ENCODE assay signal across 3 cellular contexts in the genomic region with DNA sequence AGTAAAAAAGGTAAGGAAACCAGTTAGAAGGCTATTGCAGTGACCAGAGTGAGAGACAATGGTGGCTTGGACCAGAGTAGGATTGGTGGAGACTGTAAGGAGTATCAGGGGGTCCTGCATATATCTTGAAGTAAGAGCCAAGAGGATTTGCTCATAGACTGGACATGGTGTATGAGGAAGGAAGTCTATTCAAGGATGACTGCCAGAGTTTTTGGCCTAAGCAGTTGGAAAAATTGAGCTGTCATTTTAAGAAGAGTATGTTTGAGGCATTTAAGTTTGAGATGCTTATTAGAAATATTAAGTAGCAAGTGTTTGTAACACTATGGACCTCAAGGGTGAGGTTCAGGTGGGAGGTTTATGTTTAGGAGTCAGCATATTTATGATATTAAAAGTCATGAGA.
TF ChIP-seq lines count a peak whose summit lies in the region.

No MANE protein-coding gene starts in this region.

TF ChIP-seq in SK-N-SH, 30 proteins besides CTCF, POLR2A, EP300 and RAD21 (continued from another document):
- TF ChIP-seq, protein P1, sequence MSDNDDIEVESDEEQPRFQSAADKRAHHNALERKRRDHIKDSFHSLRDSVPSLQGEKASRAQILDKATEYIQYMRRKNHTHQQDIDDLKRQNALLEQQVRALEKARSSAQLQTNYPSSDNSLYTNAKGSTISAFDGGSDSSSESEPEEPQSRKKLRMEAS (IDR thresholded peaks at IDR 0.05; ENCODE audit: low read depth), result no peak
- TF ChIP-seq MEF2A (IDR thresholded peaks at IDR 0.05; ENCODE audit: borderline replicate concordance, low read depth) (no peak), RXRA (IDR thresholded peaks at IDR 0.05; ENCODE audit: borderline replicate concordance, low read depth) (no peak), TCF12 (IDR thresholded peaks at IDR 0.05) (no peak), CHD2 (IDR thresholded peaks at IDR 0.05; ENCODE audit: low read length, partially characterized antibody) (no peak)
TF ChIP-seq in SK-N-SH: peak in this region for 0.

TF ChIP-seq in SK-N-SH treated with all-trans-retinoic acid at 6 μM for 48 hours, 23 proteins besides CTCF, POLR2A, EP300 and RAD21 (continued from another document):
- TF ChIP-seq, protein P2, sequence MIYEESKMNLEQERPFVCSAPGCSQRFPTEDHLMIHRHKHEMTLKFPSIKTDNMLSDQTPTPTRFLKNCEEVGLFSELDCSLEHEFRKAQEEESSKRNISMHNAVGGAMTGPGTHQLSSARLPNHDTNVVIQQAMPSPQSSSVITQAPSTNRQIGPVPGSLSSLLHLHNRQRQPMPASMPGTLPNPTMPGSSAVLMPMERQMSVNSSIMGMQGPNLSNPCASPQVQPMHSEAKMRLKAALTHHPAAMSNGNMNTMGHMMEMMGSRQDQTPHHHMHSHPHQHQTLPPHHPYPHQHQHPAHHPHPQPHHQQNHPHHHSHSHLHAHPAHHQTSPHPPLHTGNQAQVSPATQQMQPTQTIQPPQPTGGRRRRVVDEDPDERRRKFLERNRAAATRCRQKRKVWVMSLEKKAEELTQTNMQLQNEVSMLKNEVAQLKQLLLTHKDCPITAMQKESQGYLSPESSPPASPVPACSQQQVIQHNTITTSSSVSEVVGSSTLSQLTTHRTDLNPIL (CRISPR knock-in tag; IDR thresholded peaks at IDR 0.05; ENCODE audit: low read depth), result no peak
- TF ChIP-seq ZFP30 (CRISPR knock-in tag; IDR thresholded peaks at IDR 0.05), result no peak

TF ChIP-seq in GM12878, 131 proteins besides CTCF, POLR2A, EP300 and RAD21 (continued from another document):
- TF ChIP-seq, protein P3, sequence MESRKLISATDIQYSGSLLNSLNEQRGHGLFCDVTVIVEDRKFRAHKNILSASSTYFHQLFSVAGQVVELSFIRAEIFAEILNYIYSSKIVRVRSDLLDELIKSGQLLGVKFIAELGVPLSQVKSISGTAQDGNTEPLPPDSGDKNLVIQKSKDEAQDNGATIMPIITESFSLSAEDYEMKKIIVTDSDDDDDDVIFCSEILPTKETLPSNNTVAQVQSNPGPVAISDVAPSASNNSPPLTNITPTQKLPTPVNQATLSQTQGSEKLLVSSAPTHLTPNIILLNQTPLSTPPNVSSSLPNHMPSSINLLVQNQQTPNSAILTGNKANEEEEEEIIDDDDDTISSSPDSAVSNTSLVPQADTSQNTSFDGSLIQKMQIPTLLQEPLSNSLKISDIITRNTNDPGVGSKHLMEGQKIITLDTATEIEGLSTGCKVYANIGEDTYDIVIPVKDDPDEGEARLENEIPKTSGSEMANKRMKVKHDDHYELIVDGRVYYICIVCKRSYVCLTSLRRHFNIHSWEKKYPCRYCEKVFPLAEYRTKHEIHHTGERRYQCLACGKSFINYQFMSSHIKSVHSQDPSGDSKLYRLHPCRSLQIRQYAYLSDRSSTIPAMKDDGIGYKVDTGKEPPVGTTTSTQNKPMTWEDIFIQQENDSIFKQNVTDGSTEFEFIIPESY (IDR thresholded peaks at IDR 0.05), result no peak
- TF ChIP-seq RBBP5 (conservative IDR thresholded peaks at IDR 0.05) (no peak), POLR2AphosphoS2 (IDR thresholded peaks at IDR 0.05; ENCODE audit: low read depth, low read length) (no peak), MYC (IDR thresholded peaks at IDR 0.05; ENCODE audit: insufficient read depth, insufficient read length, insufficient replicate concordance, low read length, severe bottlenecking) (no peak), HCFC1 (IDR thresholded peaks at IDR 0.05; ENCODE audit: low read length) (no peak), PML (IDR thresholded peaks at IDR 0.05; ENCODE audit: low read length) (no peak), IKZF2 (IDR thresholded peaks at IDR 0.05) (no peak)
- TF ChIP-seq, protein P4, sequence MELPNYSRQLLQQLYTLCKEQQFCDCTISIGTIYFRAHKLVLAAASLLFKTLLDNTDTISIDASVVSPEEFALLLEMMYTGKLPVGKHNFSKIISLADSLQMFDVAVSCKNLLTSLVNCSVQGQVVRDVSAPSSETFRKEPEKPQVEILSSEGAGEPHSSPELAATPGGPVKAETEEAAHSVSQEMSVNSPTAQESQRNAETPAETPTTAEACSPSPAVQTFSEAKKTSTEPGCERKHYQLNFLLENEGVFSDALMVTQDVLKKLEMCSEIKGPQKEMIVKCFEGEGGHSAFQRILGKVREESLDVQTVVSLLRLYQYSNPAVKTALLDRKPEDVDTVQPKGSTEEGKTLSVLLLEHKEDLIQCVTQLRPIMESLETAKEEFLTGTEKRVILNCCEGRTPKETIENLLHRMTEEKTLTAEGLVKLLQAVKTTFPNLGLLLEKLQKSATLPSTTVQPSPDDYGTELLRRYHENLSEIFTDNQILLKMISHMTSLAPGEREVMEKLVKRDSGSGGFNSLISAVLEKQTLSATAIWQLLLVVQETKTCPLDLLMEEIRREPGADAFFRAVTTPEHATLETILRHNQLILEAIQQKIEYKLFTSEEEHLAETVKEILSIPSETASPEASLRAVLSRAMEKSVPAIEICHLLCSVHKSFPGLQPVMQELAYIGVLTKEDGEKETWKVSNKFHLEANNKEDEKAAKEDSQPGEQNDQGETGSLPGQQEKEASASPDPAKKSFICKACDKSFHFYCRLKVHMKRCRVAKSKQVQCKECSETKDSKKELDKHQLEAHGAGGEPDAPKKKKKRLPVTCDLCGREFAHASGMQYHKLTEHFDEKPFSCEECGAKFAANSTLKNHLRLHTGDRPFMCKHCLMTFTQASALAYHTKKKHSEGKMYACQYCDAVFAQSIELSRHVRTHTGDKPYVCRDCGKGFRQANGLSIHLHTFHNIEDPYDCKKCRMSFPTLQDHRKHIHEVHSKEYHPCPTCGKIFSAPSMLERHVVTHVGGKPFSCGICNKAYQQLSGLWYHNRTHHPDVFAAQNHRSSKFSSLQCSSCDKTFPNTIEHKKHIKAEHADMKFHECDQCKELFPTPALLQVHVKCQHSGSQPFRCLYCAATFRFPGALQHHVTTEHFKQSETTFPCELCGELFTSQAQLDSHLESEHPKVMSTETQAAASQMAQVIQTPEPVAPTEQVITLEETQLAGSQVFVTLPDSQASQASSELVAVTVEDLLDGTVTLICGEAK (IDR thresholded peaks at IDR 0.05; ENCODE audit: borderline replicate concordance), result no peak
- TF ChIP-seq, protein P5, sequence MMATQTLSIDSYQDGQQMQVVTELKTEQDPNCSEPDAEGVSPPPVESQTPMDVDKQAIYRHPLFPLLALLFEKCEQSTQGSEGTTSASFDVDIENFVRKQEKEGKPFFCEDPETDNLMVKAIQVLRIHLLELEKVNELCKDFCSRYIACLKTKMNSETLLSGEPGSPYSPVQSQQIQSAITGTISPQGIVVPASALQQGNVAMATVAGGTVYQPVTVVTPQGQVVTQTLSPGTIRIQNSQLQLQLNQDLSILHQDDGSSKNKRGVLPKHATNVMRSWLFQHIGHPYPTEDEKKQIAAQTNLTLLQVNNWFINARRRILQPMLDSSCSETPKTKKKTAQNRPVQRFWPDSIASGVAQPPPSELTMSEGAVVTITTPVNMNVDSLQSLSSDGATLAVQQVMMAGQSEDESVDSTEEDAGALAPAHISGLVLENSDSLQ (IDR thresholded peaks at IDR 0.05), result no peak
- TF ChIP-seq, protein P6, sequence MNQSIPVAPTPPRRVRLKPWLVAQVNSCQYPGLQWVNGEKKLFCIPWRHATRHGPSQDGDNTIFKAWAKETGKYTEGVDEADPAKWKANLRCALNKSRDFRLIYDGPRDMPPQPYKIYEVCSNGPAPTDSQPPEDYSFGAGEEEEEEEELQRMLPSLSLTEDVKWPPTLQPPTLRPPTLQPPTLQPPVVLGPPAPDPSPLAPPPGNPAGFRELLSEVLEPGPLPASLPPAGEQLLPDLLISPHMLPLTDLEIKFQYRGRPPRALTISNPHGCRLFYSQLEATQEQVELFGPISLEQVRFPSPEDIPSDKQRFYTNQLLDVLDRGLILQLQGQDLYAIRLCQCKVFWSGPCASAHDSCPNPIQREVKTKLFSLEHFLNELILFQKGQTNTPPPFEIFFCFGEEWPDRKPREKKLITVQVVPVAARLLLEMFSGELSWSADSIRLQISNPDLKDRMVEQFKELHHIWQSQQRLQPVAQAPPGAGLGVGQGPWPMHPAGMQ (IDR thresholded peaks at IDR 0.05; ENCODE audit: borderline replicate concordance), result no peak
- TF ChIP-seq, protein P7, sequence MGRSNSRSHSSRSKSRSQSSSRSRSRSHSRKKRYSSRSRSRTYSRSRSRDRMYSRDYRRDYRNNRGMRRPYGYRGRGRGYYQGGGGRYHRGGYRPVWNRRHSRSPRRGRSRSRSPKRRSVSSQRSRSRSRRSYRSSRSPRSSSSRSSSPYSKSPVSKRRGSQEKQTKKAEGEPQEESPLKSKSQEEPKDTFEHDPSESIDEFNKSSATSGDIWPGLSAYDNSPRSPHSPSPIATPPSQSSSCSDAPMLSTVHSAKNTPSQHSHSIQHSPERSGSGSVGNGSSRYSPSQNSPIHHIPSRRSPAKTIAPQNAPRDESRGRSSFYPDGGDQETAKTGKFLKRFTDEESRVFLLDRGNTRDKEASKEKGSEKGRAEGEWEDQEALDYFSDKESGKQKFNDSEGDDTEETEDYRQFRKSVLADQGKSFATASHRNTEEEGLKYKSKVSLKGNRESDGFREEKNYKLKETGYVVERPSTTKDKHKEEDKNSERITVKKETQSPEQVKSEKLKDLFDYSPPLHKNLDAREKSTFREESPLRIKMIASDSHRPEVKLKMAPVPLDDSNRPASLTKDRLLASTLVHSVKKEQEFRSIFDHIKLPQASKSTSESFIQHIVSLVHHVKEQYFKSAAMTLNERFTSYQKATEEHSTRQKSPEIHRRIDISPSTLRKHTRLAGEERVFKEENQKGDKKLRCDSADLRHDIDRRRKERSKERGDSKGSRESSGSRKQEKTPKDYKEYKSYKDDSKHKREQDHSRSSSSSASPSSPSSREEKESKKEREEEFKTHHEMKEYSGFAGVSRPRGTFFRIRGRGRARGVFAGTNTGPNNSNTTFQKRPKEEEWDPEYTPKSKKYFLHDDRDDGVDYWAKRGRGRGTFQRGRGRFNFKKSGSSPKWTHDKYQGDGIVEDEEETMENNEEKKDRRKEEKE (IDR thresholded peaks at IDR 0.05), result no peak
